22 cellular contexts compared by ENCODE assay signal in genomic region chrX:16312761-16313623, GRCh38.
"Had no signal": no experiment of that assay in that cellular context is flagged by ENCODE, and none has a peak within 500 bp of the region (broad histone marks: within the 10 kb centered on the region; RNA-seq: fewer than 3 reads in every experiment).

No MANE protein-coding gene starts in this region.

- ATAC-seq: esophagus mucosa; heart right ventricle; left lobe of liver; natural killer cell; pancreas; right cardiac atrium; stimulated activated naive CD8-positive, alpha-beta T cell treated with anti-CD3 and anti-CD28 coated beads, Interleukin-15, Interleukin-2, amounts not matched to agents 100 U/mL and 50 U/mL, for 24 hours had no signal

- H3K9me3 Mint-ChIP-seq: mesothelial cell of epicardium, natural killer cell, type B pancreatic cell had no signal

- H3K4me3 Mint-ChIP-seq: mesothelial cell of epicardium, natural killer cell, type B pancreatic cell had no signal

- H3K36me3 ChIP-seq: colonic mucosa, heart right ventricle, pancreas, suprapubic skin, thyroid gland had no signal

- H3K27me3 ChIP-seq: colonic mucosa, suprapubic skin, thyroid gland had no signal

- H3K27me3 Mint-ChIP-seq: progenitor cell of endocrine pancreas, type B pancreatic cell had no signal

- H3K27ac Mint-ChIP-seq: mesothelial cell of epicardium, natural killer cell, progenitor cell of endocrine pancreas, type B pancreatic cell had no signal

- H3K4me3 ChIP-seq: colonic mucosa, heart right ventricle, pancreas, suprapubic skin, thyroid gland had no signal

- H3K4me1 Mint-ChIP-seq: natural killer cell had no signal

- DNase-seq: colonic mucosa; effector CD4-positive, alpha-beta T cell; heart right ventricle; hypothalamus; islet precursor cell; natural killer cell; occipital lobe; pancreas; right cardiac atrium; small intestine; stimulated activated CD4-positive, alpha-beta T cell treated with anti-CD3 and anti-CD28 coated beads, Interleukin-2, amount 100 ng/mL, for 48 hours; stimulated activated naive CD8-positive, alpha-beta T cell treated with anti-CD3 and anti-CD28 coated beads, Interleukin-15, Interleukin-2, amounts not matched to agents 100 U/mL and 50 U/mL, for 24 hours; thyroid gland had no signal

- H3K27ac ChIP-seq: colonic mucosa, heart right ventricle, pancreas, suprapubic skin, thyroid gland had no signal

- FAIRE-seq: endometrium, frontal cortex, small intestine, urothelium cell line had no signal

- H3K4me1 ChIP-seq: colonic mucosa, heart right ventricle, pancreas, suprapubic skin, thyroid gland had no signal

- H3K36me3 Mint-ChIP-seq: mesothelial cell of epicardium, natural killer cell, type B pancreatic cell had no signal

- H3K9me3 ChIP-seq: colonic mucosa, heart right ventricle, pancreas, suprapubic skin, thyroid gland had no signal
